In the genomic region with DNA sequence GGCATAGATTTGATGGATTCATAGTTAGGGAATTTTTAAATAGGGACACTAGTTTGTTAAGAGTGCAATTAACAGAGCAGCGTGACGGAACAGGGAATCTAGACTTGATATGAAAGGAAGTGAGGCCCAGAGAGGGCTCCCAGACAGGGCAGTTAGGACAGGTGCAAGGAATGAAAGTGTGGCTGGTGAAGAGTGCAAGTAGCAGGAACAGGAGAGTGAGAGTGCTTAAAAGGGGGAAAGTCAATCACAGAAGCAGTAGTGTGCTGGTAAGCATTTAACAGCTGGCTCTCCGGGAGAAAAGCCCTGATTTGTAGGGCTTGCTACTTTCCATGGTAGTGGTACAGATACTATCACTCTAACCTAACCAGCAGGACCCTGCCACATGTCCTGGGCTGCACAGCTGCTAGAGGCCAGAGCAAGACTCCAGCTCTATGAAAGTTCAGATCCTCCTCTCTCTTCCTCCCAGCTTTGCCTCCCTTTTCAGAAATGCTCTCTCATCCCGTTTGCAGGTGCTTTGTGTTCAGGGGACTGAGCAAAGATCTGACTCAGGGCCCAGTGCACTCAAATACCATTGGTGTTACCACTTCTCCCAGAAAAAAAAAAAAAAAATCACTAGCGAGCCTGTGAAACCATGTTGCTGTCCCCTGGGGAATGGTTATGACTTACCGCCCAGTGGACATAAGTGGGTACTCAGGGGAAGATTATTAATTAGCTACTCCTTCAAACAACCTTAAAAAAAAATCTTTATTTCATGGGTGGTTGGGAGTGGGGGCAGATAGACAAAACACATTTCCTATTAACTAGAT, we compare ENCODE assay signal across 2 cellular contexts.
A peak's percentile ranks its signal among the peaks of the same experiment; 100 is the strongest.
TF ChIP-seq lines count a peak whose summit lies in the region.

No MANE protein-coding gene starts in this region.

TF ChIP-seq in HEK293, 187 proteins besides CTCF, POLR2A, EP300 and RAD21 (continued from another document):
- TF ChIP-seq, protein P1, sequence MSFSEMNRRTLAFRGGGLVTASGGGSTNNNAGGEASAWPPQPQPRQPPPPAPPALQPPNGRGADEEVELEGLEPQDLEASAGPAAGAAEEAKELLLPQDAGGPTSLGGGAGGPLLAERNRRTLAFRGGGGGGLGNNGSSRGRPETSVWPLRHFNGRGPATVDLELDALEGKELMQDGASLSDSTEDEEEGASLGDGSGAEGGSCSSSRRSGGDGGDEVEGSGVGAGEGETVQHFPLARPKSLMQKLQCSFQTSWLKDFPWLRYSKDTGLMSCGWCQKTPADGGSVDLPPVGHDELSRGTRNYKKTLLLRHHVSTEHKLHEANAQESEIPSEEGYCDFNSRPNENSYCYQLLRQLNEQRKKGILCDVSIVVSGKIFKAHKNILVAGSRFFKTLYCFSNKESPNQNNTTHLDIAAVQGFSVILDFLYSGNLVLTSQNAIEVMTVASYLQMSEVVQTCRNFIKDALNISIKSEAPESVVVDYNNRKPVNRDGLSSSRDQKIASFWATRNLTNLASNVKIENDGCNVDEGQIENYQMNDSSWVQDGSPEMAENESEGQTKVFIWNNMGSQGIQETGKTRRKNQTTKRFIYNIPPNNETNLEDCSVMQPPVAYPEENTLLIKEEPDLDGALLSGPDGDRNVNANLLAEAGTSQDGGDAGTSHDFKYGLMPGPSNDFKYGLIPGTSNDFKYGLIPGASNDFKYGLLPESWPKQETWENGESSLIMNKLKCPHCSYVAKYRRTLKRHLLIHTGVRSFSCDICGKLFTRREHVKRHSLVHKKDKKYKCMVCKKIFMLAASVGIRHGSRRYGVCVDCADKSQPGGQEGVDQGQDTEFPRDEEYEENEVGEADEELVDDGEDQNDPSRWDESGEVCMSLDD (tag by site-specific recombination; IDR thresholded peaks at IDR 0.05) = no peak
- peak; percentile 87 for TF ChIP-seq PRDM1 (tag by site-specific recombination; IDR thresholded peaks at IDR 0.05)
- TF ChIP-seq ZNF433 (tag by site-specific recombination; IDR thresholded peaks at IDR 0.05; ENCODE audit: low read depth) = no peak
- no peak for TF ChIP-seq ZNF391 (tag by site-specific recombination; IDR thresholded peaks at IDR 0.05; ENCODE audit: borderline replicate concordance, low read depth)
- TF ChIP-seq ZNF621 (tag by site-specific recombination; IDR thresholded peaks at IDR 0.05) = no peak
- TF ChIP-seq ZNF214 (tag by site-specific recombination; IDR thresholded peaks at IDR 0.05; ENCODE audit: borderline replicate concordance) = no peak
- TF ChIP-seq, protein P2, sequence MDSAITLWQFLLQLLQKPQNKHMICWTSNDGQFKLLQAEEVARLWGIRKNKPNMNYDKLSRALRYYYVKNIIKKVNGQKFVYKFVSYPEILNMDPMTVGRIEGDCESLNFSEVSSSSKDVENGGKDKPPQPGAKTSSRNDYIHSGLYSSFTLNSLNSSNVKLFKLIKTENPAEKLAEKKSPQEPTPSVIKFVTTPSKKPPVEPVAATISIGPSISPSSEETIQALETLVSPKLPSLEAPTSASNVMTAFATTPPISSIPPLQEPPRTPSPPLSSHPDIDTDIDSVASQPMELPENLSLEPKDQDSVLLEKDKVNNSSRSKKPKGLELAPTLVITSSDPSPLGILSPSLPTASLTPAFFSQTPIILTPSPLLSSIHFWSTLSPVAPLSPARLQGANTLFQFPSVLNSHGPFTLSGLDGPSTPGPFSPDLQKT (IDR thresholded peaks at IDR 0.05; ENCODE audit: borderline replicate concordance, low read depth, low read length) = no peak

TF ChIP-seq in GM23338, 12 proteins besides CTCF, POLR2A, EP300 and RAD21 (continued from another document):
- TF ChIP-seq, protein P3, sequence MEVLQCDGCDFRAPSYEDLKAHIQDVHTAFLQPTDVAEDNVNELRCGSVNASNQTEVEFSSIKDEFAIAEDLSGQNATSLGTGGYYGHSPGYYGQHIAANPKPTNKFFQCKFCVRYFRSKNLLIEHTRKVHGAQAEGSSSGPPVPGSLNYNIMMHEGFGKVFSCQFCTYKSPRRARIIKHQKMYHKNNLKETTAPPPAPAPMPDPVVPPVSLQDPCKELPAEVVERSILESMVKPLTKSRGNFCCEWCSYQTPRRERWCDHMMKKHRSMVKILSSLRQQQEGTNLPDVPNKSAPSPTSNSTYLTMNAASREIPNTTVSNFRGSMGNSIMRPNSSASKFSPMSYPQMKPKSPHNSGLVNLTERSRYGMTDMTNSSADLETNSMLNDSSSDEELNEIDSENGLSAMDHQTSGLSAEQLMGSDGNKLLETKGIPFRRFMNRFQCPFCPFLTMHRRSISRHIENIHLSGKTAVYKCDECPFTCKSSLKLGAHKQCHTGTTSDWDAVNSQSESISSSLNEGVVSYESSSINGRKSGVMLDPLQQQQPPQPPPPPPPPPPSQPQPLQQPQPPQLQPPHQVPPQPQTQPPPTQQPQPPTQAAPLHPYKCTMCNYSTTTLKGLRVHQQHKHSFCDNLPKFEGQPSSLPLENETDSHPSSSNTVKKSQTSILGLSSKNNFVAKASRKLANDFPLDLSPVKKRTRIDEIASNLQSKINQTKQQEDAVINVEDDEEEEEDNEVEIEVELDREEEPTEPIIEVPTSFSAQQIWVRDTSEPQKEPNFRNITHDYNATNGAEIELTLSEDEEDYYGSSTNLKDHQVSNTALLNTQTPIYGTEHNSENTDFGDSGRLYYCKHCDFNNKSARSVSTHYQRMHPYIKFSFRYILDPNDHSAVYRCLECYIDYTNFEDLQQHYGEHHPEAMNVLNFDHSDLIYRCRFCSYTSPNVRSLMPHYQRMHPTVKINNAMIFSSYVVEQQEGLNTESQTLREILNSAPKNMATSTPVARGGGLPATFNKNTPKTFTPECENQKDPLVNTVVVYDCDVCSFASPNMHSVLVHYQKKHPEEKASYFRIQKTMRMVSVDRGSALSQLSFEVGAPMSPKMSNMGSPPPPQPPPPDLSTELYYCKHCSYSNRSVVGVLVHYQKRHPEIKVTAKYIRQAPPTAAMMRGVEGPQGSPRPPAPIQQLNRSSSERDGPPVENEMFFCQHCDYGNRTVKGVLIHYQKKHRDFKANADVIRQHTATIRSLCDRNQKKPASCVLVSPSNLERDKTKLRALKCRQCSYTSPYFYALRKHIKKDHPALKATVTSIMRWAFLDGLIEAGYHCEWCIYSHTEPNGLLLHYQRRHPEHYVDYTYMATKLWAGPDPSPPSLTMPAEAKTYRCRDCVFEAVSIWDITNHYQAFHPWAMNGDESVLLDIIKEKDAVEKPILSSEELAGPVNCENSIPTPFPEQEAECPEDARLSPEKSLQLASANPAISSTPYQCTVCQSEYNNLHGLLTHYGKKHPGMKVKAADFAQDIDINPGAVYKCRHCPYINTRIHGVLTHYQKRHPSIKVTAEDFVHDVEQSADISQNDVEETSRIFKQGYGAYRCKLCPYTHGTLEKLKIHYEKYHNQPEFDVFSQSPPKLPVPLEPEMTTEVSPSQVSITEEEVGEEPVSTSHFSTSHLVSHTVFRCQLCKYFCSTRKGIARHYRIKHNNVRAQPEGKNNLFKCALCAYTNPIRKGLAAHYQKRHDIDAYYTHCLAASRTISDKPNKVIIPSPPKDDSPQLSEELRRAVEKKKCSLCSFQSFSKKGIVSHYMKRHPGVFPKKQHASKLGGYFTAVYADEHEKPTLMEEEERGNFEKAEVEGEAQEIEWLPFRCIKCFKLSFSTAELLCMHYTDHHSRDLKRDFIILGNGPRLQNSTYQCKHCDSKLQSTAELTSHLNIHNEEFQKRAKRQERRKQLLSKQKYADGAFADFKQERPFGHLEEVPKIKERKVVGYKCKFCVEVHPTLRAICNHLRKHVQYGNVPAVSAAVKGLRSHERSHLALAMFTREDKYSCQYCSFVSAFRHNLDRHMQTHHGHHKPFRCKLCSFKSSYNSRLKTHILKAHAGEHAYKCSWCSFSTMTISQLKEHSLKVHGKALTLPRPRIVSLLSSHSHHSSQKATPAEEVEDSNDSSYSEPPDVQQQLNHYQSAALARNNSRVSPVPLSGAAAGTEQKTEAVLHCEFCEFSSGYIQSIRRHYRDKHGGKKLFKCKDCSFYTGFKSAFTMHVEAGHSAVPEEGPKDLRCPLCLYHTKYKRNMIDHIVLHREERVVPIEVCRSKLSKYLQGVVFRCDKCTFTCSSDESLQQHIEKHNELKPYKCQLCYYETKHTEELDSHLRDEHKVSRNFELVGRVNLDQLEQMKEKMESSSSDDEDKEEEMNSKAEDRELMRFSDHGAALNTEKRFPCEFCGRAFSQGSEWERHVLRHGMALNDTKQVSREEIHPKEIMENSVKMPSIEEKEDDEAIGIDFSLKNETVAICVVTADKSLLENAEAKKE (CRISPR knock-in tag; IDR thresholded peaks at IDR 0.05) = no peak
- TF ChIP-seq, protein P4, sequence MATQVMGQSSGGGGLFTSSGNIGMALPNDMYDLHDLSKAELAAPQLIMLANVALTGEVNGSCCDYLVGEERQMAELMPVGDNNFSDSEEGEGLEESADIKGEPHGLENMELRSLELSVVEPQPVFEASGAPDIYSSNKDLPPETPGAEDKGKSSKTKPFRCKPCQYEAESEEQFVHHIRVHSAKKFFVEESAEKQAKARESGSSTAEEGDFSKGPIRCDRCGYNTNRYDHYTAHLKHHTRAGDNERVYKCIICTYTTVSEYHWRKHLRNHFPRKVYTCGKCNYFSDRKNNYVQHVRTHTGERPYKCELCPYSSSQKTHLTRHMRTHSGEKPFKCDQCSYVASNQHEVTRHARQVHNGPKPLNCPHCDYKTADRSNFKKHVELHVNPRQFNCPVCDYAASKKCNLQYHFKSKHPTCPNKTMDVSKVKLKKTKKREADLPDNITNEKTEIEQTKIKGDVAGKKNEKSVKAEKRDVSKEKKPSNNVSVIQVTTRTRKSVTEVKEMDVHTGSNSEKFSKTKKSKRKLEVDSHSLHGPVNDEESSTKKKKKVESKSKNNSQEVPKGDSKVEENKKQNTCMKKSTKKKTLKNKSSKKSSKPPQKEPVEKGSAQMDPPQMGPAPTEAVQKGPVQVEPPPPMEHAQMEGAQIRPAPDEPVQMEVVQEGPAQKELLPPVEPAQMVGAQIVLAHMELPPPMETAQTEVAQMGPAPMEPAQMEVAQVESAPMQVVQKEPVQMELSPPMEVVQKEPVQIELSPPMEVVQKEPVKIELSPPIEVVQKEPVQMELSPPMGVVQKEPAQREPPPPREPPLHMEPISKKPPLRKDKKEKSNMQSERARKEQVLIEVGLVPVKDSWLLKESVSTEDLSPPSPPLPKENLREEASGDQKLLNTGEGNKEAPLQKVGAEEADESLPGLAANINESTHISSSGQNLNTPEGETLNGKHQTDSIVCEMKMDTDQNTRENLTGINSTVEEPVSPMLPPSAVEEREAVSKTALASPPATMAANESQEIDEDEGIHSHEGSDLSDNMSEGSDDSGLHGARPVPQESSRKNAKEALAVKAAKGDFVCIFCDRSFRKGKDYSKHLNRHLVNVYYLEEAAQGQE (IDR thresholded peaks at IDR 0.05; ENCODE audit: unreplicated experiment) = no peak
- TF ChIP-seq EZH2 (IDR thresholded peaks at IDR 0.05; ENCODE audit: low read depth, unreplicated experiment) (no peak), STAT1 (IDR thresholded peaks at IDR 0.05; ENCODE audit: unreplicated experiment) (no peak), POLR2AphosphoS5 (IDR thresholded peaks at IDR 0.05; ENCODE audit: low read depth) (no peak), JUNB (IDR thresholded peaks at IDR 0.05; ENCODE audit: unreplicated experiment) (no peak)
- TF ChIP-seq, protein P5, sequence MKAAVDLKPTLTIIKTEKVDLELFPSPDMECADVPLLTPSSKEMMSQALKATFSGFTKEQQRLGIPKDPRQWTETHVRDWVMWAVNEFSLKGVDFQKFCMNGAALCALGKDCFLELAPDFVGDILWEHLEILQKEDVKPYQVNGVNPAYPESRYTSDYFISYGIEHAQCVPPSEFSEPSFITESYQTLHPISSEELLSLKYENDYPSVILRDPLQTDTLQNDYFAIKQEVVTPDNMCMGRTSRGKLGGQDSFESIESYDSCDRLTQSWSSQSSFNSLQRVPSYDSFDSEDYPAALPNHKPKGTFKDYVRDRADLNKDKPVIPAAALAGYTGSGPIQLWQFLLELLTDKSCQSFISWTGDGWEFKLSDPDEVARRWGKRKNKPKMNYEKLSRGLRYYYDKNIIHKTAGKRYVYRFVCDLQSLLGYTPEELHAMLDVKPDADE (IDR thresholded peaks at IDR 0.05) = no peak
